ENCODE assay signal across 17 cellular contexts in the genomic region with DNA sequence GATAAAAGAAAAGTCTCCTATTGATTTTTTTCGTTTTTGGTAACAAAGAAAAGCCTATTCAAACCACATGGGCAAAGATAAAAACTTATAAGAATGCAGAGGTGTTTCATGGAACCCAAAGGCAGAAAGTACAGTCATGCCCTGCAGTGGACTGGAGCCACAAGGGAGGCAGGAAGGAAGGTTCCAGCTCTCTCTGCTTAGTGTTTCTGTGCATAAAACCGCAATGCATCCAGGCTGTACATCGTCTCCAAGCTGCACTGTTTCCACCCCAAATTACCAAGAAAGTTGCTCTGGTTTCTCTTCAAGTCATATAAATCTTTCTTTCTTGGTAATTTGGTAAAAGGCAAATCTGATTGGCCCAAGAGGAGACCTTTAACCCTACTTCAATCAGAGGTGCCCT.
DNase-seq lines count a peak whose midpoint lies in the region; ATAC-seq and TF ChIP-seq lines count a peak whose summit lies in the region.
"Had no signal": no experiment of that assay in that cellular context is flagged by ENCODE, and none has a peak within 500 bp of the region (broad histone marks: within the 10 kb centered on the region; RNA-seq: fewer than 3 reads in every experiment).

No MANE protein-coding gene starts in this region.

- no peak for TF ChIP-seq CTCF in MM.1S (IDR thresholded peaks at IDR 0.05; ENCODE audit: low read length)

- H2AFZ ChIP-seq in MM.1S (ENCODE audit: low read length), result no peak overlapping the region
- H2AFZ ChIP-seq: GM23338 had no signal

- no peaks in the 10 kb centered on the region for H3K9me2 ChIP-seq in MM.1S (replicated peaks; ENCODE audit: insufficient read depth, low read length)

- H4K20me1 ChIP-seq in MM.1S (ENCODE audit: insufficient read depth, low read length), result no peaks in the 10 kb centered on the region

- H3K36me3 ChIP-seq in MM.1S (replicated peaks; ENCODE audit: insufficient read depth, low read length), result no peaks in the 10 kb centered on the region
- H3K36me3 ChIP-seq: spleen, tibial artery had no signal

- H3K27me3 ChIP-seq in MM.1S (replicated peaks; ENCODE audit: insufficient read depth, low read length), result no peaks in the 10 kb centered on the region
- H3K27me3 ChIP-seq: spleen, tibial artery had no signal

- no peak overlapping the region for H3K27ac ChIP-seq in MM.1S (ENCODE audit: low read length)
- H3K27ac ChIP-seq: RWPE1, spleen, tibial artery had no signal

- H3K4me2 ChIP-seq in MM.1S (ENCODE audit: low read depth, low read length), result peak overlapping the region; percentile 33; the same call in 1 of the 2 replicates
- H3K4me2 ChIP-seq: GM23338 had no signal

- H3K4me1 ChIP-seq in MM.1S (ENCODE audit: low read length), result peaks cover 17% of the 10 kb centered on the region
- H3K4me1 ChIP-seq: tibial artery had no signal

- H3K27ac Mint-ChIP-seq in activated naive CD4-positive, alpha-beta T cell treated with anti-CD3 and anti-CD28 coated beads, Interleukin-2, amount 50 U/mL, for 24 hours, result peak overlapping the region; percentile 98
- H3K27ac Mint-ChIP-seq: GM23338, naive B cell, progenitor cell of endocrine pancreas had no signal

- no peak overlapping the region for H3K9ac ChIP-seq in MM.1S (ENCODE audit: low read length)

- no peaks in the 10 kb centered on the region for H3K27me3 Mint-ChIP-seq in activated naive CD4-positive, alpha-beta T cell treated with anti-CD3 and anti-CD28 coated beads, Interleukin-2, amount 50 U/mL, for 24 hours
- H3K27me3 Mint-ChIP-seq: progenitor cell of endocrine pancreas had no signal

- H3K4me3 Mint-ChIP-seq in activated naive CD4-positive, alpha-beta T cell treated with anti-CD3 and anti-CD28 coated beads, Interleukin-2, amount 50 U/mL, for 24 hours, result peak overlapping the region; percentile 82
- H3K4me3 Mint-ChIP-seq: GM23338, naive B cell had no signal

- peaks cover 12% of the 10 kb centered on the region for H3K36me3 Mint-ChIP-seq in activated naive CD4-positive, alpha-beta T cell treated with anti-CD3 and anti-CD28 coated beads, Interleukin-2, amount 50 U/mL, for 24 hours
- H3K36me3 Mint-ChIP-seq: naive B cell had no signal

- no peaks in the 10 kb centered on the region for H3F3A ChIP-seq in MM.1S (ENCODE audit: insufficient read depth, low read length)

- no peak overlapping the region for H3K4me3 ChIP-seq in MM.1S (ENCODE audit: low read length)
- H3K4me3 ChIP-seq: GM23338, spleen, tibial artery had no signal

- peaks cover 91% of the 10 kb centered on the region for H3K4me1 Mint-ChIP-seq in activated naive CD4-positive, alpha-beta T cell treated with anti-CD3 and anti-CD28 coated beads, Interleukin-2, amount 50 U/mL, for 24 hours
- H3K4me1 Mint-ChIP-seq: GM23338, naive B cell had no signal

- DNase-seq in MM.1S (no peak), D341Med (ENCODE audit: low spot score) (no peak)
- peak; percentile 46 to 52 for DNase-seq in activated CD4-positive, alpha-beta T cell treated with anti-CD3 and anti-CD28 coated beads, Interleukin-2, amount 50 U/mL, for 4 hours
- DNase-seq in stimulated activated CD4-positive, alpha-beta T cell treated with anti-CD3 and anti-CD28 coated beads, Interleukin-4, amount 100 ng/mL, for 4 hours, result peak; percentile 27 to 54
- DNase-seq: GDM1, head of caudate nucleus, naive B cell, NCI-H1436, spleen, SW 1271, tibial artery had no signal

- no peak for ATAC-seq in GM21619 (IDR thresholded peaks at IDR 0.05; ENCODE audit: unreplicated experiment)
- no peak for ATAC-seq in GM18907 (IDR thresholded peaks at IDR 0.05; ENCODE audit: unreplicated experiment)
- ATAC-seq: GM23338 had no signal

- no peaks in the 10 kb centered on the region for H3K9me3 Mint-ChIP-seq in activated naive CD4-positive, alpha-beta T cell treated with anti-CD3 and anti-CD28 coated beads, Interleukin-2, amount 50 U/mL, for 24 hours
- H3K9me3 Mint-ChIP-seq: GM23338, naive B cell had no signal

- H3K79me2 ChIP-seq in MM.1S (ENCODE audit: low read length), result peaks cover 14% of the 10 kb centered on the region; the same call in 1 of the 2 replicates

- H3K9me3 ChIP-seq in MM.1S (replicated peaks; ENCODE audit: insufficient read depth, low read length), result no peaks in the 10 kb centered on the region
- H3K9me3 ChIP-seq: spleen, tibial artery had no signal

Comparison
In these comparisons a context has a peak if more than half of its experiments do, and no peak if none do; other contexts are left out.
1. DNase-seq: peak in activated CD4-positive, alpha-beta T cell treated with anti-CD3 and anti-CD28 coated beads, Interleukin-2, amount 50 U/mL, for 4 hours (2 of 2) and stimulated activated CD4-positive, alpha-beta T cell treated with anti-CD3 and anti-CD28 coated beads, Interleukin-4, amount 100 ng/mL, for 4 hours (2 of 2); none in MM.1S (single experiment) and D341Med (single experiment).